Comparison of ENCODE assay signal across 8 cellular contexts in the genomic region with DNA sequence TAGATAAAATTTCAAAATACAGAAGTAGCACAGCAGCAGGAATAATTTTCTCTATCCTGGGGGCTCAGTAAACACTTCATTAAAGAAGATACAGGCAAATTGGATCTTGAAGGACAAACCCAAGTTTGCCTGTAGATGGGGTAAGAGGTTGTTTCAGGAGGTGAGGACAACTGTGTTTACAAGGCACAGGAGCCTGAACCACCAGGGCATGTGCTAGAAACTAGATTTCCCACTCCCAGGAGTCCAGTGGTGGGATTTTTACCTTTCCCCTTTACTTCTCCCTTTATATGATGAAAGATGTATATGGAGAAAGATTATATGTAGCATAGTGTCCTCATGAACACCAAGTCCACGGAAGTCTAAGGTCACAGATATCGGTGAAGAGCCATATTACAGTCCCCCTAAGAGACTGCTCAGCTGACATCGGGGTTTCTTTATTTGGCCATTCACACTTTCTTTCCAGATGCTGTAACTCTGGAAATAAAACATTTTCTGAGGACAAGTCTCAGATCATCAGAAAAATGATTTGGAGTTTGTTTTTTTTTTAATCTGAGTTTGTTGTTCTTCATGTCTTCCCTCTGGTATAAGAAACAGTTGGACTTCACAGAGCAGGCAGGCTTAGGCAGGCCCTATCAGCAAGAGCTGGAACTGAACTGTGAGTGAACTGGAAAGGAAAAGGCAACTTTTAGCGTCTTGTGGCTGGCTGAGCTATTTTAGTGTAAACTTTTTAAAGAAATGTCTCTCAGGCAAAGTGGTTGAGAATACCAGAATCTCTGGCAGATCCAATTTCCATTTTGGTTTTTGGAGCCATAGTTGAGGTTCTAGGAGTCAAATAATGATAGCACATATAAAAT. TPM values are rescaled to one million over a fixed set of nuclear protein-coding genes. Genes with fewer than 3 reads are reported as not detected.
A peak's percentile ranks its signal among the peaks of the same experiment; 100 is the strongest.
DNase-seq lines count a peak whose midpoint lies in the region; ATAC-seq and TF ChIP-seq lines count a peak whose summit lies in the region.

No MANE protein-coding gene starts in this region.

- intact Hi-C loops in tibial artery (cut with DNase I; ENCODE audit: low total_unique reads), result loop anchor here (10.0 kb wide), 1 partner anchor 48 kb away; no protein-coding TSS in a partner anchor
- intact Hi-C loops in colonic mucosa (cut with DNase I), result no loop called here

- H3K4me3 ChIP-seq in RWPE2 (ENCODE audit: severe bottlenecking), result no peak overlapping the region
- no peak overlapping the region for H3K4me3 ChIP-seq in tibial artery
- no peak overlapping the region for H3K4me3 ChIP-seq in colonic mucosa

- peak; percentile 30 for ATAC-seq in GM19468 (IDR thresholded peaks at IDR 0.05; ENCODE audit: extremely low read depth, unreplicated experiment)
- ATAC-seq in RWPE2 (ENCODE audit: low read depth), result peak; percentile 52; the same call in 2 of the 3 replicates
- ATAC-seq in GM21528 (IDR thresholded peaks at IDR 0.05; ENCODE audit: low FRiP score, unreplicated experiment), result no peak

- peak; percentile 44 for DNase-seq in AG20443 (ENCODE audit: low spot score)
- DNase-seq in RWPE2 (ENCODE audit: low spot score), result no peak
- DNase-seq in fibroblast of peridontal ligament (ENCODE audit: extremely low read depth), result peak; percentile 75
- DNase-seq in tibial artery, result no peak
- no peak for DNase-seq in colonic mucosa
- no peak for DNase-seq in H4 (ENCODE audit: low spot score)

- H3K27ac ChIP-seq in RWPE2 (ENCODE audit: poor library complexity, severe bottlenecking) (no peak overlapping the region), tibial artery (peak overlapping the region; percentile 25 to 45), colonic mucosa (no peak overlapping the region)

- H3K36me3 ChIP-seq in RWPE2 (ENCODE audit: low read depth) (no peaks in the 10 kb centered on the region), tibial artery (no peaks in the 10 kb centered on the region), colonic mucosa (no peaks in the 10 kb centered on the region)

- no peak overlapping the region for H3K9ac ChIP-seq in colonic mucosa (ENCODE audit: low read depth in 2 of 2, low read length in 2 of 2)

- TF ChIP-seq CTCF in RWPE2 (IDR thresholded peaks at IDR 0.05; ENCODE audit: poor library complexity, severe bottlenecking) (peak; percentile 60), tibial artery (IDR thresholded peaks at IDR 0.05) (peak; percentile 30 to 46), colonic mucosa (IDR thresholded peaks at IDR 0.05) (no peak)

- H3K4me1 ChIP-seq in RWPE2 (ENCODE audit: insufficient read depth, poor library complexity, severe bottlenecking) (peaks cover 27% of the 10 kb centered on the region), tibial artery (peaks cover 0 to 13% (median 3%) of the 10 kb centered on the region in 4 donors), colonic mucosa (no peaks in the 10 kb centered on the region)

- H3K9me3 ChIP-seq in RWPE2 (ENCODE audit: severe bottlenecking), result no peaks in the 10 kb centered on the region
- no peaks in the 10 kb centered on the region for H3K9me3 ChIP-seq in tibial artery
- H3K9me3 ChIP-seq in colonic mucosa, result no peaks in the 10 kb centered on the region

- H3K27me3 ChIP-seq in RWPE2 (ENCODE audit: insufficient read depth, poor library complexity, severe bottlenecking) (no peaks in the 10 kb centered on the region), tibial artery (no peaks in the 10 kb centered on the region), colonic mucosa (no peaks in the 10 kb centered on the region)

RNA-seq across cellular contexts. Expression of a gene that starts 8.0 kb away (rescaled TPM):
- 10 to 100 TPM; 13.7 to 15.4 TPM for total RNA-seq in colonic mucosa
- total RNA-seq in H4 (2014; rRNA removed; shearing (Covaris generic)), result 13.0 and 13.1 TPM in 2 replicates

Comparison
In these comparisons a context has a peak if more than half of its experiments do, and no peak if none do; other contexts are left out.
1. DNase-seq: peak in AG20443 (single experiment) and fibroblast of peridontal ligament (single experiment); none in RWPE2 (single experiment), tibial artery (0 of 2), colonic mucosa (single experiment) and H4 (single experiment).
2. H3K27ac ChIP-seq: peak in tibial artery (2 of 2); none in RWPE2 (single experiment) and colonic mucosa (single experiment).